ENCODE assay signal across 8 cellular contexts in genomic region chr3:105836533-105836932, GRCh38. TPM values are rescaled to one million over a fixed set of nuclear protein-coding genes. Genes with fewer than 3 reads are reported as not detected.
DNase-seq lines count a peak whose midpoint lies in the region; ATAC-seq and TF ChIP-seq lines count a peak whose summit lies in the region.

No MANE protein-coding gene starts in this region.

- H3K27me3 Mint-ChIP-seq in activated T-cell treated with anti-CD3 and anti-CD28 coated beads, Interleukin-2, amount 50 U/mL, for 72 hours (ENCODE audit: low read depth): no peaks in the 10 kb centered on the region

- peaks cover 0 to 34% (median 9%) of the 10 kb centered on the region in 4 donors for H3K4me1 ChIP-seq in right lobe of liver

- no peak for TF ChIP-seq CTCF in right lobe of liver (IDR thresholded peaks at IDR 0.05)

- 58% methylated on average over 5 of the region's 5 CpGs for WGBS in right lobe of liver (ENCODE audit: insufficient coverage, low coverage, low lambda C conversion rate, missing lambda C conversion rate)

- TF ChIP-seq POLR2A in right lobe of liver (IDR thresholded peaks at IDR 0.05): no peak

- intact Hi-C loops in right lobe of liver (cut with DNase I): no loop called here

- H3K4me3 ChIP-seq in right lobe of liver: no peak overlapping the region

- no peaks in the 10 kb centered on the region for H3K9me3 ChIP-seq in right lobe of liver

- DNase-seq in activated T-cell treated with anti-CD3 and anti-CD28 coated beads, Interleukin-2, amount 50 U/mL, for 72 hours: peak; percentile 68 to 69
- DNase-seq in right lobe of liver: no peak
- no peak for DNase-seq in NCI-H1436 treated with DMSO at 0.1 percent for 48 hours (lab: John Stamatoyannopoulos, UW)
- no peak for DNase-seq in occipital lobe (lab: John Stamatoyannopoulos, UW)
- no peak for DNase-seq in KG1 (lab: John Stamatoyannopoulos, UW)
- DNase-seq in Kasumi-1 (lab: John Stamatoyannopoulos, UW): no peak

- H3K9me3 Mint-ChIP-seq in activated T-cell treated with anti-CD3 and anti-CD28 coated beads, Interleukin-2, amount 50 U/mL, for 72 hours: no peaks in the 10 kb centered on the region

- ATAC-seq in GM18517 (IDR thresholded peaks at IDR 0.05; ENCODE audit: unreplicated experiment): peak; percentile 28
- peak; percentile 60 for ATAC-seq in HG02610 (IDR thresholded peaks at IDR 0.05; ENCODE audit: unreplicated experiment)
- peak; percentile 81 to 85 for ATAC-seq in activated T-cell treated with anti-CD3 and anti-CD28 coated beads, Interleukin-2, amount 50 U/mL, for 72 hours (replicated peaks in 1 of 2)
- peak in 2 of 4 donors; percentile 29 to 59 for ATAC-seq in right lobe of liver

- no peaks in the 10 kb centered on the region for H3K27me3 ChIP-seq in right lobe of liver

- H3K27ac ChIP-seq in right lobe of liver: peak overlapping the region in 2 of 3 donors; percentile 48 to 51

- H3K36me3 Mint-ChIP-seq in activated T-cell treated with anti-CD3 and anti-CD28 coated beads, Interleukin-2, amount 50 U/mL, for 72 hours (ENCODE audit: insufficient read depth in 2 of 2): peaks cover 23 to 50% of the 10 kb centered on the region in 2 donors

- H3K27ac Mint-ChIP-seq in activated T-cell treated with anti-CD3 and anti-CD28 coated beads, Interleukin-2, amount 50 U/mL, for 72 hours: peak overlapping the region; percentile 100

- peak overlapping the region; percentile 60 to 95 for H3K4me3 Mint-ChIP-seq in activated T-cell treated with anti-CD3 and anti-CD28 coated beads, Interleukin-2, amount 50 U/mL, for 72 hours

- H3K36me3 ChIP-seq in right lobe of liver: no peaks in the 10 kb centered on the region

- peaks cover 89% of the 10 kb centered on the region for H3K4me1 Mint-ChIP-seq in activated T-cell treated with anti-CD3 and anti-CD28 coated beads, Interleukin-2, amount 50 U/mL, for 72 hours (ENCODE audit: low read depth)

RNA-seq across cellular contexts. Expression of gene CBLB, which starts 32.3 kb away (rescaled TPM):
- 100 to 1,000 TPM; 159 to 191 TPM for total RNA-seq in activated T-cell treated with anti-CD3 and anti-CD28 coated beads, Interleukin-2, amount 50 U/mL, for 72 hours
- total RNA-seq in right lobe of liver (10 to 100 TPM in 5 of 6 experiments, 1 to 10 TPM in 1; 9.4 to 21.4 (median 18.2) TPM), occipital lobe (59.6 TPM)

Comparison
In these comparisons a context has a peak if more than half of its experiments do, and no peak if none do; other contexts are left out.
1. DNase-seq: peak in activated T-cell treated with anti-CD3 and anti-CD28 coated beads, Interleukin-2, amount 50 U/mL, for 72 hours (2 of 2); none in right lobe of liver (0 of 3), NCI-H1436 treated with DMSO at 0.1 percent for 48 hours (single experiment), occipital lobe (single experiment), KG1 (single experiment) and Kasumi-1 (0 of 2).